9 cellular contexts compared by ENCODE assay signal in genomic region chr1:17485280-17485679, GRCh38. TPM values are rescaled to one million over a fixed set of nuclear protein-coding genes. Genes with fewer than 3 reads are reported as not detected.
DNase-seq lines count a peak whose midpoint lies in the region; ATAC-seq and TF ChIP-seq lines count a peak whose summit lies in the region.
"Had no signal": no experiment of that assay in that cellular context is flagged by ENCODE, and none has a peak within 500 bp of the region (broad histone marks: within the 10 kb centered on the region; RNA-seq: fewer than 3 reads in every experiment).

No MANE protein-coding gene starts in this region.

- peak overlapping the region; percentile 26 for H3K4me3 Mint-ChIP-seq in T-helper 17 cell

- no peaks in the 10 kb centered on the region for H3K36me3 ChIP-seq in ascending aorta
- H3K36me3 ChIP-seq: neutrophil had no signal

- H3K27ac ChIP-seq in ascending aorta: no peak overlapping the region
- H3K27ac ChIP-seq: neutrophil had no signal

- no peak overlapping the region for H3K27ac Mint-ChIP-seq in T-helper 17 cell

- no peak for ATAC-seq in T-helper 17 cell
- ATAC-seq in HG03571 (IDR thresholded peaks at IDR 0.05; ENCODE audit: unreplicated experiment): no peak

- H3K27me3 ChIP-seq in ascending aorta: no peaks in the 10 kb centered on the region

- intact Hi-C loops in ascending aorta (cut with DNase I): no loop called here

- DNase-seq in AG09319 (ENCODE audit: extremely low read depth, low read depth) (no peak), T-helper 17 cell (no peak), iPS-NIHi7 (ENCODE audit: extremely low spot score) (peak; percentile 63), ascending aorta (ENCODE audit: low spot score in 2 of 2) (no peak), NCI-H2171 (lab: John Stamatoyannopoulos, UW) (no peak), T-helper 9 cell (no peak)

- no peaks in the 10 kb centered on the region for H3K36me3 Mint-ChIP-seq in T-helper 17 cell (ENCODE audit: low read depth)

- H3K4me1 Mint-ChIP-seq in T-helper 17 cell: no peaks in the 10 kb centered on the region

- TF ChIP-seq CTCF in AG09319 (IDR thresholded peaks at IDR 0.05; ENCODE audit: low read depth, low read length) (peak; percentile 33), GM12873 (IDR thresholded peaks at IDR 0.05; ENCODE audit: insufficient read depth, low read depth, low read length, missing control alignments) (peak; percentile 51), ascending aorta (IDR thresholded peaks at IDR 0.05) (peak in 1 of 3 experiments; percentile 16)

- no peaks in the 10 kb centered on the region for H3K4me1 ChIP-seq in ascending aorta

- H3K27me3 Mint-ChIP-seq in T-helper 17 cell: peaks cover 23% of the 10 kb centered on the region

- no peak overlapping the region for H3K4me3 ChIP-seq in ascending aorta

- H3K9me3 ChIP-seq in T-helper 17 cell (ENCODE audit: control insufficient read depth, low read length, poor library complexity, severe bottlenecking): no peaks in the 10 kb centered on the region
- H3K9me3 ChIP-seq in ascending aorta: no peaks in the 10 kb centered on the region
- H3K9me3 ChIP-seq: neutrophil had no signal

RNA-seq across cellular contexts. Expression of gene RCC2, which starts 45.8 kb away (rescaled TPM):
- total RNA-seq in T-helper 17 cell: 10 to 100 TPM; 30.3 to 35.3 TPM
- 57.2 TPM for total RNA-seq in ascending aorta

RNA-seq across cellular contexts. Expression of gene ARHGEF10L, which starts 54.2 kb away (rescaled TPM):
- under 1 TPM in 1 of 2 donors, not detected in 1; 0.35 TPM for total RNA-seq in T-helper 17 cell
- total RNA-seq in ascending aorta: 177 TPM

Comparison
In these comparisons a context has a peak if more than half of its experiments do, and no peak if none do; other contexts are left out.
1. RNA of gene ARHGEF10L, which starts 54.2 kb away (total RNA-seq): 177 TPM in ascending aorta (single experiment); 0.35 TPM in T-helper 17 cell; every median in the first group is over 100 times any median in the second.